In the genomic region with DNA sequence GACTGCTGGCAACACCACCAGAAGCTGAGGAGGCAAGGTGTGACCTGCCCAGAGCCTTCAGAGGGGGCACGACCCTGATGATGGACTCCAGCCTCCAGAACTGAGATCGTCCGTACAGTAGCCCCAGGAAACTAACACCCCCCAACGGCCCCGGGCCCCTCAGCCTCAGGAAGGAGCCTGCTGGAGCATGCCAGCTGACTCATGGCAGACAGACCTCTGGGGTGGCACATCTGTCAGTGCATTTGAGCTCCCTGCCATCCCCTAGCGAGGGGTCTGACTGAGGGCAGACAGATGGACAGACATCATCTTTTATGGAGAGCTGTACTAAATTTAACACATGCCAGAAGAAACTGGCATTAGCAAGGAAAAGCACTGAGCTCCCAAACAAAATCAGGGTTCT, we compare ENCODE assay signal across 15 cellular contexts. TPM values are rescaled to one million over a fixed set of nuclear protein-coding genes. Genes with fewer than 3 reads are reported as not detected.
"Had no signal": no experiment of that assay in that cellular context is flagged by ENCODE, and none has a peak within 500 bp of the region (broad histone marks: within the 10 kb centered on the region; RNA-seq: fewer than 3 reads in every experiment).

No MANE protein-coding gene starts in this region.

RNA-seq across cellular contexts. Expression of a gene that starts 12.4 kb away (rescaled TPM):
- total RNA-seq: osteoblast, skeletal muscle tissue, subcutaneous adipose tissue, thoracic aorta, vagina had no signal

RNA-seq across cellular contexts. Expression of a gene that starts 22.0 kb away (rescaled TPM):
- total RNA-seq: naive thymus-derived CD4-positive, alpha-beta T cell; natural killer cell; occipital lobe; osteoblast; ovary; pulmonary artery endothelial cell; right atrium auricular region; sciatic nerve; skeletal muscle tissue; stomach; subcutaneous adipose tissue; temporal lobe; thoracic aorta; tibial nerve; vagina had no signal
